In genomic region chr10:62618576-62619408, GRCh38 we compare ENCODE assay signal across 8 cellular contexts.
DNase-seq lines count a peak whose midpoint lies in the region; ATAC-seq and TF ChIP-seq lines count a peak whose summit lies in the region.

No MANE protein-coding gene starts in this region.

- peak; percentile 45 for DNase-seq in AG04449 (ENCODE audit: low read depth, low spot score)
- peak; percentile 54 to 69 for DNase-seq in Kasumi-1 (lab: John Stamatoyannopoulos, UW)
- peak; percentile 88 for DNase-seq in fibroblast of the aortic adventitia (ENCODE audit: low read depth)
- DNase-seq in OCI-M2 (lab: John Stamatoyannopoulos, UW; ENCODE audit: unreplicated experiment), result no peak
- no peak for DNase-seq in NCI-H748 (lab: John Stamatoyannopoulos, UW; ENCODE audit: unreplicated experiment)
- no peak for DNase-seq in NCI-H82 (lab: John Stamatoyannopoulos, UW)

- TF ChIP-seq CTCF in AG04449 (IDR thresholded peaks at IDR 0.05; ENCODE audit: insufficient read depth, low read length, missing control alignments), result no peak
- TF ChIP-seq CTCF in fibroblast of the aortic adventitia (IDR thresholded peaks at IDR 0.05; ENCODE audit: insufficient read depth, low read length), result no peak

- POLR2A ChIA-PET in AG04449 (lab: Yijun Ruan, JAX), result no interaction called here

- CTCF ChIA-PET in AG04449 (lab: Yijun Ruan, JAX), result interaction anchor here (1.3 to 4.5 kb wide), 4 partner anchors 9 to 466 kb away, joined by 3 to 25 read pairs (median 10); partner anchors contain the start of gene EGR2

- ATAC-seq in GM19351 (IDR thresholded peaks at IDR 0.05; ENCODE audit: unreplicated experiment) (peak; percentile 42), HG03521 (IDR thresholded peaks at IDR 0.05; ENCODE audit: unreplicated experiment) (no peak)

- H3K4me3 ChIP-seq in AG04449 (ENCODE audit: low read depth, low read length) (no peak overlapping the region), fibroblast of the aortic adventitia (ENCODE audit: low read depth, low read length) (no peak overlapping the region)

Comparison
In these comparisons a context has a peak if more than half of its experiments do, and no peak if none do; other contexts are left out.
1. DNase-seq: peak in AG04449 (single experiment), Kasumi-1 (2 of 2) and fibroblast of the aortic adventitia (single experiment); none in OCI-M2 (single experiment), NCI-H748 (single experiment) and NCI-H82 (single experiment).